25 cellular contexts compared by ENCODE assay signal in genomic region chr9:122222741-122223140, GRCh38. TPM values are rescaled to one million over a fixed set of nuclear protein-coding genes. Genes with fewer than 3 reads are reported as not detected.
"Had no signal": no experiment of that assay in that cellular context is flagged by ENCODE, and none has a peak within 500 bp of the region (broad histone marks: within the 10 kb centered on the region; RNA-seq: fewer than 3 reads in every experiment).

No MANE protein-coding gene starts in this region.

- H3K36me3 ChIP-seq: ascending aorta, brain microvascular endothelial cell, colonic mucosa, esophagus squamous epithelium, gastrocnemius medialis, left ventricle myocardium inferior, neural progenitor cell, sigmoid colon, thoracic aorta had no signal

- H3K4me3 Mint-ChIP-seq: activated CD8-positive, alpha-beta T cell treated with anti-CD3 and anti-CD28 coated beads, Interleukin-2, amount 10 ng/mL, durations not matched to agents 7 days and 5 days; activated T-helper 1 cell treated with anti-CD3 and anti-CD28 coated beads, Interleukin-12 subunit alpha, Interleukin-12 subunit beta, Interleukin-2, Interleukin-4 antibody, amounts not matched to agents 30 ng/mL and 10 ng/mL and 1 ng/mL, durations not matched to agents 14 hours and 24 hours and 36 hours; central memory CD8-positive, alpha-beta T cell; endodermal cell; mesothelial cell of epicardium; type B pancreatic cell had no signal

- H3K9me3 ChIP-seq: ascending aorta, colonic mucosa, esophagus squamous epithelium, gastrocnemius medialis, left ventricle myocardium inferior, sigmoid colon, thoracic aorta had no signal

- H3K9me3 Mint-ChIP-seq: activated T-helper 1 cell treated with anti-CD3 and anti-CD28 coated beads, Interleukin-12 subunit alpha, Interleukin-12 subunit beta, Interleukin-2, Interleukin-4 antibody, amounts not matched to agents 30 ng/mL and 10 ng/mL and 1 ng/mL, durations not matched to agents 14 hours and 24 hours and 36 hours; central memory CD8-positive, alpha-beta T cell; mesothelial cell of epicardium; type B pancreatic cell had no signal

- H3K27ac Mint-ChIP-seq: activated CD8-positive, alpha-beta T cell treated with anti-CD3 and anti-CD28 coated beads, Interleukin-2, amount 10 ng/mL, durations not matched to agents 7 days and 5 days; activated T-helper 1 cell treated with anti-CD3 and anti-CD28 coated beads, Interleukin-12 subunit alpha, Interleukin-12 subunit beta, Interleukin-2, Interleukin-4 antibody, amounts not matched to agents 30 ng/mL and 10 ng/mL and 1 ng/mL, durations not matched to agents 14 hours and 24 hours and 36 hours; endodermal cell; mesothelial cell of epicardium; naive thymus-derived CD8-positive, alpha-beta T cell; neural progenitor cell; type B pancreatic cell had no signal

- H3K36me3 Mint-ChIP-seq: naive thymus-derived CD8-positive, alpha-beta T cell; neural progenitor cell had no signal

- ATAC-seq: activated CD8-positive, alpha-beta T cell treated with anti-CD3 and anti-CD28 coated beads, Interleukin-2, amount 10 ng/mL, durations not matched to agents 7 days and 5 days; gastrocnemius medialis; naive thymus-derived CD8-positive, alpha-beta T cell had no signal

- H3K4me3 ChIP-seq: ascending aorta, colonic mucosa, esophagus squamous epithelium, gastrocnemius medialis, left ventricle myocardium inferior, neural progenitor cell, sigmoid colon, smooth muscle cell, thoracic aorta had no signal

- DNase-seq: activated CD4-positive, alpha-beta T cell treated with anti-CD3 and anti-CD28 coated beads for 1 hour; activated CD4-positive, alpha-beta T cell treated with anti-CD3 and anti-CD28 coated beads, Interleukin-2, amount 50 U/mL, for 1 hour; activated CD8-positive, alpha-beta T cell treated with anti-CD3 and anti-CD28 coated beads, Interleukin-2, amount 10 ng/mL, durations not matched to agents 7 days and 5 days; activated gamma-delta T cell; activated naive CD4-positive, alpha-beta T cell treated with anti-CD3 and anti-CD28 coated beads, Interleukin-2, amount 50 U/mL, for 16 hours; brain microvascular endothelial cell; colonic mucosa; esophagus squamous epithelium; gastrocnemius medialis; kidney glomerular epithelial cell; left ventricle myocardium inferior; naive thymus-derived CD8-positive, alpha-beta T cell; sigmoid colon; stimulated activated CD4-positive, alpha-beta T cell treated with anti-CD3 and anti-CD28 coated beads, Interleukin-2, amount 100 ng/mL, for 48 hours; stimulated activated naive CD4-positive, alpha-beta T cell treated with Interleukin-2 at 50 U/mL for 16 hours had no signal

- H3K27ac ChIP-seq: ascending aorta, brain microvascular endothelial cell, colonic mucosa, esophagus squamous epithelium, gastrocnemius medialis, left ventricle myocardium inferior, neural progenitor cell, sigmoid colon, thoracic aorta had no signal

RNA-seq across cellular contexts. Expression of gene LHX6, which starts 6.0 kb away (rescaled TPM):
- total RNA-seq: activated CD8-positive, alpha-beta T cell treated with anti-CD3 and anti-CD28 coated beads, Interleukin-2, amount 10 ng/mL, durations not matched to agents 7 days and 5 days; smooth muscle cell; T-helper 2 cell treated with Interferon-gamma antibody and Interleukin-4, amounts not matched to agents 100 ng/mL and 5 ng/mL, for 36 hours had no signal
